28 cellular contexts compared by ENCODE assay signal in genomic region chr14:55482936-55483605, GRCh38. TPM values are rescaled to one million over a fixed set of nuclear protein-coding genes. Genes with fewer than 3 reads are reported as not detected.
"Had no signal": no experiment of that assay in that cellular context is flagged by ENCODE, and none has a peak within 500 bp of the region (broad histone marks: within the 10 kb centered on the region; RNA-seq: fewer than 3 reads in every experiment).

No MANE protein-coding gene starts in this region.

- ATAC-seq: activated CD4-positive, alpha-beta T cell treated with anti-CD3 and anti-CD28 coated beads for 36 hours; activated naive CD4-positive, alpha-beta T cell treated with anti-CD3 and anti-CD28 coated beads, Interleukin-2, amount 50 U/mL, for 72 hours; activated T-helper 17 cell treated with anti-CD3 and anti-CD28 coated beads, Interleukin-2, amount 50 U/mL, for 72 hours; effector memory CD8-positive, alpha-beta T cell; heart left ventricle; left colon; mucosa of descending colon; sciatic nerve; stimulated activated memory B cell treated with anti-CD40 and anti-IgM and Interleukin-4, amounts not matched to agents 10 μg/mL and 1 μg/mL and 100 μg/mL, for 72 hours; WTC11 had no signal

- FAIRE-seq: islet of Langerhans had no signal

- H3K27me3 ChIP-seq: ascending aorta, esophagus squamous epithelium, heart left ventricle, transverse colon had no signal

- H3K27ac ChIP-seq: ascending aorta, esophagus squamous epithelium, heart left ventricle, transverse colon had no signal

- H3K36me3 ChIP-seq: ascending aorta, esophagus squamous epithelium, heart left ventricle, transverse colon had no signal

- H3K4me3 ChIP-seq: ascending aorta, esophagus squamous epithelium, heart left ventricle, mucosa of descending colon, smooth muscle cell, transverse colon had no signal

- H3K4me1 ChIP-seq: ascending aorta, esophagus squamous epithelium, transverse colon had no signal

- DNase-seq: activated CD4-positive, alpha-beta T cell treated with anti-CD3 and anti-CD28 coated beads for 36 hours; activated CD4-positive, alpha-beta T cell treated with anti-CD3 and anti-CD28 coated beads, Interleukin-2, amount 50 U/mL, for 4 hours; activated CD8-positive, alpha-beta memory T cell treated with anti-CD3 and anti-CD28 coated beads for 24 hours; activated CD8-positive, alpha-beta memory T cell treated with anti-CD3 and anti-CD28 coated beads, Interleukin-2, amount 50 U/mL, for 4 hours; activated T-cell treated with anti-CD3 and anti-CD28 coated beads, Interleukin-2, amount 50 U/mL, for 24 hours; effector memory CD8-positive, alpha-beta T cell; esophagus squamous epithelium; heart left ventricle; left colon; mesenchymal stem cell; mucosa of descending colon; nephron progenitor cell; occipital lobe; stimulated activated CD4-positive, alpha-beta T cell treated with anti-CD3 and anti-CD28 coated beads, Interleukin-15, amount 100 ng/mL, for 24 hours; T-helper 1 cell; transverse colon had no signal

- H3K4me2 ChIP-seq: smooth muscle cell had no signal

- H3K9me3 ChIP-seq: ascending aorta, esophagus squamous epithelium, heart left ventricle, mucosa of descending colon, transverse colon had no signal

RNA-seq across cellular contexts. Expression of gene TBPL2, which starts 42.7 kb away (rescaled TPM):
- total RNA-seq: activated CD4-positive, alpha-beta T cell treated with anti-CD3 and anti-CD28 coated beads for 36 hours; activated naive CD4-positive, alpha-beta T cell treated with anti-CD3 and anti-CD28 coated beads, Interleukin-2, amount 50 U/mL, for 72 hours; activated T-helper 17 cell treated with anti-CD3 and anti-CD28 coated beads, Interleukin-2, amount 50 U/mL, for 72 hours; ascending aorta; cerebellum; esophagus squamous epithelium; heart left ventricle; left colon; lower leg skin; mucosa of descending colon; occipital lobe; sciatic nerve; smooth muscle cell; temporal lobe; transverse colon; WTC11 had no signal
- polyA plus RNA-seq: adipose tissue, heart left ventricle, smooth muscle cell had no signal
